Comparison of ENCODE assay signal across 2 cellular contexts in the genomic region with DNA sequence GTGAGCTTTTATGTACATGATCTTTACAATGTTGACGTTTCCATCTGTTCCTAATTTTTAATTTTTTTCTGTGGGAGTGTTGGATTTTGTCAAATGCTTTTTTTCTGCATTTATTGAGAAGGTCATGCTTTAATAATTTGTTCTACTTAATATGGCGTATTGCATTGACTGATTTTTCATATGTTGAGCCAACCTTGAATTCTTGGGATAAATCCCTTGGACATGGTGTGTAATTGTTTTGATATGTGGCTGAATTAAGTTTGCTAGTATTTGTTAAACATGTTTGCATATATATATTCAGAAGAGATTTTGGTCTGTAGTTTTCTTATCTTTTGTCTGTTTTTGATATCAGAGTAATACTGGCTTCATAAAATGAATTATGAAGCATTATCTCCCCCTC.
TF ChIP-seq lines count a peak whose summit lies in the region.

No MANE protein-coding gene starts in this region.

TF ChIP-seq in A549, 52 proteins besides CTCF, POLR2A, EP300 and RAD21 (continued from another document):
- TF ChIP-seq PBX3 (IDR thresholded peaks at IDR 0.05) (no peak), TFCP2L1 (CRISPR knock-in tag; IDR thresholded peaks at IDR 0.05) (no peak), NR3C1 (IDR thresholded peaks at IDR 0.05) (no peak), SREBF2 (IDR thresholded peaks at IDR 0.05) (no peak)

TF ChIP-seq in K562, 482 proteins besides CTCF, POLR2A, EP300 and RAD21 (continued from another document):
- TF ChIP-seq PATZ1 (CRISPR knock-in tag; IDR thresholded peaks at IDR 0.05; ENCODE audit: borderline replicate concordance) (no peak), VEZF1 (CRISPR knock-in tag; IDR thresholded peaks at IDR 0.05) (no peak), CHD4 (IDR thresholded peaks at IDR 0.05; ENCODE audit: insufficient read depth, insufficient replicate concordance, low read depth, low read length, poor library complexity, severe bottlenecking) (no peak), MGA (IDR thresholded peaks at IDR 0.05) (no peak), SFPQ (IDR thresholded peaks at IDR 0.05; ENCODE audit: low read depth, low read length) (no peak), CHAMP1 (IDR thresholded peaks at IDR 0.05) (peak; percentile 18; the same call in 1 of the 2 replicates), TRIM28 (IDR thresholded peaks at IDR 0.05) (peak; percentile 77)
- TF ChIP-seq, protein P1, sequence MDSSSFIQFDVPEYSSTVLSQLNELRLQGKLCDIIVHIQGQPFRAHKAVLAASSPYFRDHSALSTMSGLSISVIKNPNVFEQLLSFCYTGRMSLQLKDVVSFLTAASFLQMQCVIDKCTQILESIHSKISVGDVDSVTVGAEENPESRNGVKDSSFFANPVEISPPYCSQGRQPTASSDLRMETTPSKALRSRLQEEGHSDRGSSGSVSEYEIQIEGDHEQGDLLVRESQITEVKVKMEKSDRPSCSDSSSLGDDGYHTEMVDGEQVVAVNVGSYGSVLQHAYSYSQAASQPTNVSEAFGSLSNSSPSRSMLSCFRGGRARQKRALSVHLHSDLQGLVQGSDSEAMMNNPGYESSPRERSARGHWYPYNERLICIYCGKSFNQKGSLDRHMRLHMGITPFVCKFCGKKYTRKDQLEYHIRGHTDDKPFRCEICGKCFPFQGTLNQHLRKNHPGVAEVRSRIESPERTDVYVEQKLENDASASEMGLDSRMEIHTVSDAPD (CRISPR knock-in tag; IDR thresholded peaks at IDR 0.05): no peak
- TF ChIP-seq, protein P2, sequence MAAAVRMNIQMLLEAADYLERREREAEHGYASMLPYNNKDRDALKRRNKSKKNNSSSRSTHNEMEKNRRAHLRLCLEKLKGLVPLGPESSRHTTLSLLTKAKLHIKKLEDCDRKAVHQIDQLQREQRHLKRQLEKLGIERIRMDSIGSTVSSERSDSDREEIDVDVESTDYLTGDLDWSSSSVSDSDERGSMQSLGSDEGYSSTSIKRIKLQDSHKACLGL (CRISPR knock-in tag; IDR thresholded peaks at IDR 0.05; ENCODE audit: borderline replicate concordance, poor library complexity, severe bottlenecking): no peak
